ENCODE assay signal across 8 cellular contexts in genomic region chr6:116405147-116405546, GRCh38. TPM values are rescaled to one million over a fixed set of nuclear protein-coding genes. Genes with fewer than 3 reads are reported as not detected.
DNase-seq lines count a peak whose midpoint lies in the region; ATAC-seq, FAIRE-seq and TF ChIP-seq lines count a peak whose summit lies in the region.

No MANE protein-coding gene starts in this region.

- H3K9ac ChIP-seq in K562 (ENCODE audit: insufficient read depth in 1 of 2, low read depth in 2 of 2, low read length in 2 of 2), result peak overlapping the region in 1 of 2 experiments; percentile 31; a peak in 1 of 4 replicates

- H2AFZ ChIP-seq in K562 (ENCODE audit: low read depth, low read length), result peak overlapping the region; percentile 12; the same call in 1 of the 2 replicates

- no peaks in the 10 kb centered on the region for H3K9me3 Mint-ChIP-seq in T-helper 2 cell treated with Interferon-gamma antibody and Interleukin-4, amounts not matched to agents 5 μg/mL and 100 μg/mL, for 36 hours

- H3K9me3 ChIP-seq in K562 (replicated peaks; ENCODE audit: control insufficient read depth, insufficient read depth, low read depth, low read length), result no peaks in the 10 kb centered on the region
- no peaks in the 10 kb centered on the region for H3K9me3 ChIP-seq in effector memory CD4-positive, alpha-beta T cell (ENCODE audit: control insufficient read depth, low read length)

- 7% methylated on average over 5 of the region's 5 CpGs for WGBS in K562 (ENCODE audit: insufficient coverage, low coverage, missing lambda C conversion rate)

- peaks cover 2 to 9% of the 10 kb centered on the region in 2 experiments; a peak in 2 of 5 replicates for H3K4me1 ChIP-seq in K562 (replicated peaks in 1 of 2; ENCODE audit: control insufficient read depth in 2 of 2, insufficient read depth in 2 of 2, low read length in 2 of 2)
- no peaks in the 10 kb centered on the region for H3K4me1 ChIP-seq in effector memory CD4-positive, alpha-beta T cell (ENCODE audit: control insufficient read depth, insufficient read depth, low read length, poor library complexity, severe bottlenecking)

- no peak overlapping the region for H3K4me3 Mint-ChIP-seq in T-helper 2 cell treated with Interferon-gamma antibody and Interleukin-4, amounts not matched to agents 5 μg/mL and 100 μg/mL, for 36 hours

- no peak for TF ChIP-seq POLR2A in K562 (conservative IDR thresholded peaks at IDR 0.05)

- no peaks in the 10 kb centered on the region for H3K79me2 ChIP-seq in K562 (ENCODE audit: control insufficient read depth, insufficient read depth, low read length)

- DNase-seq in K562 (ENCODE audit: extremely low read depth in 1 of 4, low spot score in 3 of 4) (no peak), putamen (ENCODE audit: low spot score) (peak; percentile 16), NCI-H510A treated with DMSO at 0.1 percent for 48 hours (lab: John Stamatoyannopoulos, UW) (no peak), HUDEP-2 (lab: John Stamatoyannopoulos, UW; ENCODE audit: unreplicated experiment in 76 of 76) (no peak)
- DNase-seq in T-helper 2 cell treated with Interferon-gamma antibody and Interleukin-4, amounts not matched to agents 5 μg/mL and 100 μg/mL, for 36 hours (ENCODE audit: low spot score), result no peak
- DNase-seq in effector memory CD4-positive, alpha-beta T cell, result no peak

- TF ChIP-seq RAD21 in K562 (CRISPR knock-in tag; conservative IDR thresholded peaks at IDR 0.05 in 1 of 2, IDR thresholded peaks at IDR 0.05 in 1 of 2), result no peak

- POLR2A ChIA-PET in K562 (lab: Yijun Ruan, JAX), result no interaction called here

- BruUV-seq in K562 (replicated peaks; lab: Mats Ljungman, UMichigan), result no TSS peak

- no peak overlapping the region for H3K4me3 ChIP-seq in K562
- H3K4me3 ChIP-seq in effector memory CD4-positive, alpha-beta T cell (ENCODE audit: insufficient read depth, low read depth, low read length, poor library complexity, severe bottlenecking), result no peak overlapping the region

- H4K20me1 ChIP-seq in K562 (replicated peaks; ENCODE audit: control insufficient read depth, insufficient read depth, low read length), result no peaks in the 10 kb centered on the region

- no peak for TF ChIP-seq EP300 in K562 (IDR thresholded peaks at IDR 0.05; ENCODE audit: low read length)

- H3K4me1 Mint-ChIP-seq in T-helper 2 cell treated with Interferon-gamma antibody and Interleukin-4, amounts not matched to agents 5 μg/mL and 100 μg/mL, for 36 hours (ENCODE audit: low read depth), result no peaks in the 10 kb centered on the region

- H3K36me3 ChIP-seq in K562 (ENCODE audit: control insufficient read depth, insufficient read depth, low read length), result no peaks in the 10 kb centered on the region
- H3K36me3 ChIP-seq in effector memory CD4-positive, alpha-beta T cell (ENCODE audit: control insufficient read depth, insufficient read depth, low read length), result no peaks in the 10 kb centered on the region

- in situ Hi-C loops in K562 (cut with MboI), result no loop called here

- H3K9me1 ChIP-seq in K562 (ENCODE audit: control insufficient read depth, insufficient read depth, low read length), result no peaks in the 10 kb centered on the region

- peak; percentile 56 for ATAC-seq in GM19328 (IDR thresholded peaks at IDR 0.05; ENCODE audit: unreplicated experiment)
- ATAC-seq in HG03064 (IDR thresholded peaks at IDR 0.05; ENCODE audit: low read depth, unreplicated experiment), result peak; percentile 66
- ATAC-seq in K562, result 0 out of 3 replicates have a peak, but pooled peaks have one; percentile 26

- CTCF ChIA-PET in K562 (lab: Yijun Ruan, JAX; ENCODE audit: low intra/inter-chr PET ratio), result no interaction called here

- no peak overlapping the region for H3K27ac Mint-ChIP-seq in T-helper 2 cell treated with Interferon-gamma antibody and Interleukin-4, amounts not matched to agents 5 μg/mL and 100 μg/mL, for 36 hours

- TF ChIP-seq CTCF in K562 (IDR thresholded peaks at IDR 0.05 in 2 of 3, conservative IDR thresholded peaks at IDR 0.05 in 1 of 3; ENCODE audit: insufficient read depth in 2 of 3, low read depth in 1 of 3, low read length in 3 of 3), result no peak

- H3K27me3 ChIP-seq in K562 (ENCODE audit: control insufficient read depth in 2 of 2, insufficient read depth in 2 of 2, low read length in 2 of 2), result no peaks in the 10 kb centered on the region; a peak in 1 of 5 replicates
- no peaks in the 10 kb centered on the region for H3K27me3 ChIP-seq in effector memory CD4-positive, alpha-beta T cell (replicated peaks; ENCODE audit: control insufficient read depth, insufficient read depth, low read length, poor library complexity, severe bottlenecking)

- no peak for FAIRE-seq in K562 (lab: Jason Lieb, UNC)

- intact Hi-C loops in K562 (cut with micrococcal nuclease), result no loop called here

- no peak overlapping the region for H3K4me2 ChIP-seq in K562 (ENCODE audit: insufficient read depth, low read length)

- peaks cover 19% of the 10 kb centered on the region for H3K27me3 Mint-ChIP-seq in T-helper 2 cell treated with Interferon-gamma antibody and Interleukin-4, amounts not matched to agents 5 μg/mL and 100 μg/mL, for 36 hours (ENCODE audit: low read depth)

- H3K27ac ChIP-seq in K562 (ENCODE audit: extremely low read depth, low read depth, low read length), result no peak overlapping the region
- H3K27ac ChIP-seq in effector memory CD4-positive, alpha-beta T cell (ENCODE audit: insufficient read depth, low read length, poor library complexity, severe bottlenecking), result no peak overlapping the region

- no peaks in the 10 kb centered on the region for H3K36me3 Mint-ChIP-seq in T-helper 2 cell treated with Interferon-gamma antibody and Interleukin-4, amounts not matched to agents 5 μg/mL and 100 μg/mL, for 36 hours (ENCODE audit: low read depth)

TF ChIP-seq in K562, 482 proteins besides CTCF, POLR2A, EP300 and RAD21 (continues in another document):
- TF ChIP-seq THRB (CRISPR knock-in tag; conservative IDR thresholded peaks at IDR 0.05), result no peak

RNA-seq across cellular contexts. Expression of gene DSE, which starts 34.4 kb away (rescaled TPM):
- 2.3 and 4.4 TPM in 2 replicates for total RNA-seq in K562 (2011; cell fraction: chromatin; rRNA removed; ENCODE audit: low replicate concordance)
- total RNA-seq in K562 (2011; cell fraction: nucleolus; rRNA removed), result 1.5 and 2.2 TPM in 2 replicates
- 3.0 and 6.6 TPM in 2 replicates for total RNA-seq in K562 (2011; cell fraction: nucleoplasm; rRNA removed)
- 0.73 and 1.2 TPM in 2 replicates for total RNA-seq in K562 (2014; rRNA removed)
- total RNA-seq in K562 (2014; rRNA removed; fragmentation: Illumina TruSeq; extraction: Trizol), result 1.6 and 1.7 TPM in 2 replicates
- 1.2 and 1.8 TPM in 2 replicates for total RNA-seq in K562 (2015; rRNA removed; fragmentation: Illumina TruSeq; extraction: Trizol)
- total RNA-seq in K562 (2021), result 1.2 and 1.4 TPM in 2 replicates
- polyA plus RNA-seq in K562 (2011; rRNA removed), result 0.79 and 1.2 TPM in 2 replicates
- 0.28 and 1.2 TPM in 2 replicates for polyA plus RNA-seq in K562 (2011; cell fraction: cytosol; rRNA removed)
- polyA plus RNA-seq in K562 (2011; cell fraction: nucleus; rRNA removed), result 1.8 and 2.2 TPM in 2 replicates
- polyA plus RNA-seq in K562 (2012), result 0.78 and 0.94 TPM in 2 replicates
- 0.65 and 0.98 TPM in 2 replicates for polyA plus RNA-seq in K562 (2014; fragmentation: Illumina TruSeq; extraction: Trizol)
- under 1 TPM; 0.49 to 0.78 TPM for polyA plus RNA-seq in K562 (2014; fragmentation: Nextera tagmentation; extraction: Ambion mirVana)
- polyA plus RNA-seq in K562 (2014; rRNA removed), result 0.80 and 0.95 TPM in 2 replicates
- polyA minus RNA-seq in K562 (2011; rRNA and poly(A)+ RNA removed), result 2.8 and 3.1 TPM in 2 replicates
- 0.29 and 3.6 TPM in 2 replicates for polyA minus RNA-seq in K562 (2011; cell fraction: cytosol; rRNA and poly(A)+ RNA removed)
- 4.3 and 6.0 TPM in 2 replicates for polyA minus RNA-seq in K562 (2011; cell fraction: nucleus; rRNA and poly(A)+ RNA removed)

RNA-seq across cellular contexts. Expression of gene CALHM6, which starts 56.0 kb away (rescaled TPM):
- total RNA-seq in K562 (2011; cell fraction: chromatin; rRNA removed; ENCODE audit: low replicate concordance), result not detected in 2 replicates
- total RNA-seq in K562 (2011; cell fraction: nucleolus; rRNA removed), result not detected in 2 replicates
- not detected in 2 replicates for total RNA-seq in K562 (2011; cell fraction: nucleoplasm; rRNA removed)
- total RNA-seq in K562 (2014; rRNA removed), result not detected in 2 replicates
- not detected in 2 replicates for total RNA-seq in K562 (2014; rRNA removed; fragmentation: Illumina TruSeq; extraction: Trizol)
- total RNA-seq in K562 (2015; rRNA removed; fragmentation: Illumina TruSeq; extraction: Trizol), result not detected in 2 replicates
- total RNA-seq in K562 (2021), result not detected in 2 replicates
- polyA plus RNA-seq in K562 (2011; rRNA removed), result 0.24 TPM in 1 of 2 replicates, not detected in the other
- not detected in 2 replicates for polyA plus RNA-seq in K562 (2011; cell fraction: cytosol; rRNA removed)
- polyA plus RNA-seq in K562 (2011; cell fraction: nucleus; rRNA removed), result not detected in 2 replicates
- polyA plus RNA-seq in K562 (2012), result not detected in 2 replicates
- not detected in 2 replicates for polyA plus RNA-seq in K562 (2014; fragmentation: Illumina TruSeq; extraction: Trizol)
- polyA plus RNA-seq in K562 (2014; fragmentation: Nextera tagmentation; extraction: Ambion mirVana), result not detected
- not detected in 2 replicates for polyA plus RNA-seq in K562 (2014; rRNA removed)
- not detected in 2 replicates for polyA minus RNA-seq in K562 (2011; rRNA and poly(A)+ RNA removed)
- not detected in 2 replicates for polyA minus RNA-seq in K562 (2011; cell fraction: cytosol; rRNA and poly(A)+ RNA removed)
- not detected in 2 replicates for polyA minus RNA-seq in K562 (2011; cell fraction: nucleus; rRNA and poly(A)+ RNA removed)
